Comparison of ENCODE assay signal across 7 cellular contexts in genomic region chr17:76726766-76727718, GRCh38.
DNase-seq lines count a peak whose midpoint lies in the region; ATAC-seq and TF ChIP-seq lines count a peak whose summit lies in the region.

A gene with protein sequence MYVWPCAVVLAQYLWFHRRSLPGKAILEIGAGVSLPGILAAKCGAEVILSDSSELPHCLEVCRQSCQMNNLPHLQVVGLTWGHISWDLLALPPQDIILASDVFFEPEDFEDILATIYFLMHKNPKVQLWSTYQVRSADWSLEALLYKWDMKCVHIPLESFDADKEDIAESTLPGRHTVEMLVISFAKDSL (plus strand): TSS chr17:76726839. CDS start chr17:76729711, 2,872 bp downstream.

- H3K27ac ChIP-seq in caudate nucleus (ENCODE audit: low read depth, low read length), result peak within 1 kb of the TSS; percentile 98

- TF ChIP-seq POLR2A in GM15510 (IDR thresholded peaks at IDR 0.05; ENCODE audit: borderline replicate concordance, extremely low read depth, insufficient read length), result peak; percentile 63
- peak; percentile 88 for TF ChIP-seq POLR2A in NB4 (IDR thresholded peaks at IDR 0.05; ENCODE audit: extremely low read depth, insufficient read length)

- TF ChIP-seq CTCF in NB4 (IDR thresholded peaks at IDR 0.05; ENCODE audit: low read depth, low read length), result peak; percentile 66
- TF ChIP-seq CTCF in WI38 (IDR thresholded peaks at IDR 0.05; ENCODE audit: low read depth, low read length), result peak; percentile 71

- ATAC-seq in HG02588 (IDR thresholded peaks at IDR 0.05; ENCODE audit: unreplicated experiment), result peak; percentile 34

- DNase-seq in NB4 (ENCODE audit: low read depth), result peak; percentile 86
- DNase-seq in caudate nucleus (lab: John Stamatoyannopoulos, UW), result peak in 35 of 61 donors; percentile 51 to 84 (median 70)
- DNase-seq in kidney glomerular epithelial cell (lab: John Stamatoyannopoulos, UW), result peak; percentile 21
- DNase-seq in stimulated activated CD4-positive, alpha-beta T cell treated with anti-CD3 and anti-CD28 coated beads, Interleukin-1b, Interleukin-23, amount 100 ng/mL, for 48 hours, result peak; percentile 77

- H3K4me3 ChIP-seq in NB4 (ENCODE audit: low read depth, low read length) (peak within 1 kb of the TSS; percentile 76), WI38 (ENCODE audit: low read depth, low read length) (peak within 1 kb of the TSS; percentile 61)

Comparison
In these comparisons a context has a peak if more than half of its experiments do, and no peak if none do; other contexts are left out.
1. Peak in every context shown above with its lines: DNase-seq, ATAC-seq, H3K4me3 ChIP-seq and H3K27ac ChIP-seq.
2. DNase-seq: peak in every context shown above with its lines; median percentile 86 in NB4; 77 in stimulated activated CD4-positive, alpha-beta T cell treated with anti-CD3 and anti-CD28 coated beads, Interleukin-1b, Interleukin-23, amount 100 ng/mL, for 48 hours; 70 in caudate nucleus; 21 in kidney glomerular epithelial cell.